ENCODE assay signal across 10 cellular contexts in the genomic region with DNA sequence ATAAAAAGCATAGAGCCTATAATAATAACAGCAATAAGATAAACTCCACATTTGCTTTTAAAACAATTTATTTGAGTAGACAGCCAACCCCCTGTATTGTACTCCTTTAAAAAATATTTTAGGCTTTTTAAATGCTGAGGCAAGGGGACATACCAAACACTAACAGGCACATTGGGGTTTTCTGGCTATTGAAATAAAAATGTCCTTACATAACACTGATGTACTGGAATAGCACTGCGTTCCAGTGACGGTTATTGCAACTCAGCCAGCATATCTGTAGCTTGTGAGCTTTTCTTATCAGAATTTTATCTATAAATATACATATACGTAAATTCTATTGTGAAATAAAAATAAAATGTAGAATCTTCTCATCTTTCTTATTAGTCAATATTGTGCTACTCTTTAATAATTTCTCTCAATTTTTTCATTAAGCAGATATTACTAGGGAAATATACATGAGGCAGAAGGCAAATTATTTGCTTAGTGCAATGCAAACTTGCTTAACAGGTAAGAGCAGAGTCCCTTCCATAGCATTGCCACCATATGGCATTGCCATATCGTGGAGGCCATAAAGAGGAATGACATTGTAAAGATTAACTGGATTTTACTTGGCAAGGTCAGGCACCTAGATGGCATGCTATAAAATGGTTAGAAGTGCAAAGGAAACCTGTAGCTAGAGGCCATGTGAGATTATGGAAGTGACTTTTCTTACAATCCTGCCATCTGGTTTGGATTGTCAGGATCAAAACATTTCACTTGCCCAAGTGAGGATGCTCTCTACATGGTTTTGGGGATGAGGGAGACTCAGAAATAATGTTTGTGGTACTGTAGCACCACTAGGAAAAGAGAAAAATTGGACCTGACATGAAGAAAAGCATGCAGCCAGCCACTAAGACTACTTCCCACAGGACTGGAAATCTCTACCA.
DNase-seq lines count a peak whose midpoint lies in the region; ATAC-seq and TF ChIP-seq lines count a peak whose summit lies in the region.
"Had no signal": no experiment of that assay in that cellular context is flagged by ENCODE, and none has a peak within 500 bp of the region (broad histone marks: within the 10 kb centered on the region; RNA-seq: fewer than 3 reads in every experiment).

No MANE protein-coding gene starts in this region.

- H3K9me3 Mint-ChIP-seq in activated T-helper 2 cell treated with anti-CD3 and anti-CD28 coated beads, Interferon-gamma antibody, Interleukin-2, Interleukin-4, amounts not matched to agents 10 μg/mL and 5 μg/mL and 100 μg/mL, durations not matched to agents 14 hours and 24 hours and 36 hours = no peaks in the 10 kb centered on the region

- peaks cover 62% of the 10 kb centered on the region for H3K4me1 Mint-ChIP-seq in activated T-helper 2 cell treated with anti-CD3 and anti-CD28 coated beads, Interferon-gamma antibody, Interleukin-2, Interleukin-4, amounts not matched to agents 10 μg/mL and 5 μg/mL and 100 μg/mL, durations not matched to agents 14 hours and 24 hours and 36 hours (ENCODE audit: low read depth)

- no peaks in the 10 kb centered on the region for H3K9me3 ChIP-seq in body of pancreas
- no peaks in the 10 kb centered on the region for H3K9me3 ChIP-seq in tibial nerve

- peak in 1 of 2 donors; percentile 1 for TF ChIP-seq EP300 in tibial nerve (IDR thresholded peaks at IDR 0.05)

- no peak overlapping the region for H3K27ac Mint-ChIP-seq in activated T-helper 2 cell treated with anti-CD3 and anti-CD28 coated beads, Interferon-gamma antibody, Interleukin-2, Interleukin-4, amounts not matched to agents 10 μg/mL and 5 μg/mL and 100 μg/mL, durations not matched to agents 14 hours and 24 hours and 36 hours

- H3K4me1 ChIP-seq in body of pancreas = peaks cover 4% of the 10 kb centered on the region
- H3K4me1 ChIP-seq in tibial nerve = peaks cover 0 to 20% (median 2%) of the 10 kb centered on the region in 4 donors

- TF ChIP-seq POLR2A in body of pancreas (IDR thresholded peaks at IDR 0.05) (no peak), tibial nerve (IDR thresholded peaks at IDR 0.05) (no peak)

- H3K4me3 Mint-ChIP-seq in activated T-helper 2 cell treated with anti-CD3 and anti-CD28 coated beads, Interferon-gamma antibody, Interleukin-2, Interleukin-4, amounts not matched to agents 10 μg/mL and 5 μg/mL and 100 μg/mL, durations not matched to agents 14 hours and 24 hours and 36 hours (ENCODE audit: low read depth) = no peak overlapping the region

- H3K36me3 ChIP-seq in body of pancreas (replicated peaks in 1 of 2; ENCODE audit: insufficient read depth in 1 of 2, low read depth in 2 of 2) = no peaks in the 10 kb centered on the region
- H3K36me3 ChIP-seq in tibial nerve = no peaks in the 10 kb centered on the region

- H3K27ac ChIP-seq in body of pancreas = peak overlapping the region in 2 of 4 donors; percentile 41
- H3K27ac ChIP-seq in tibial nerve = peak overlapping the region in 3 of 4 donors; percentile 56 to 68 (median 62)
- H3K27ac ChIP-seq: parathyroid adenoma had no signal

- peak; percentile 95 for DNase-seq in LNCaP clone FGC (ENCODE audit: low read depth)
- DNase-seq in body of pancreas = no peak
- DNase-seq in iris pigment epithelial cell (ENCODE audit: low read depth) = peak; percentile 94
- DNase-seq in tibial nerve (ENCODE audit: low spot score in 2 of 2) = no peak
- DNase-seq in activated T-helper 2 cell treated with anti-CD3 and anti-CD28 coated beads, Interferon-gamma antibody, Interleukin-2, Interleukin-4, amounts not matched to agents 10 μg/mL and 5 μg/mL and 100 μg/mL, durations not matched to agents 14 hours and 24 hours and 36 hours (ENCODE audit: low spot score) = no peak
- DNase-seq in AML-193 (lab: John Stamatoyannopoulos, UW) = no peak
- DNase-seq: activated CD4-positive, alpha-beta T cell treated with anti-CD3 and anti-CD28 coated beads, Interleukin-2, amount 50 U/mL, for 4 hours; NCI-H2029 treated with DMSO at 0.1 percent for 48 hours had no signal

- ATAC-seq in body of pancreas (peak; percentile 7), GM19351 (IDR thresholded peaks at IDR 0.05; ENCODE audit: unreplicated experiment) (no peak)

- H3K27me3 ChIP-seq in body of pancreas (no peaks in the 10 kb centered on the region), tibial nerve (no peaks in the 10 kb centered on the region)

- intact Hi-C loops in body of pancreas (cut with DNase I) = no loop called here
- intact Hi-C loops in activated T-helper 2 cell treated with anti-CD3 and anti-CD28 coated beads, Interferon-gamma antibody, Interleukin-2, Interleukin-4, amounts not matched to agents 10 μg/mL and 5 μg/mL and 100 μg/mL, durations not matched to agents 14 hours and 24 hours and 36 hours (cut with micrococcal nuclease) = loop anchor here (2.0 to 5.0 kb wide), 4 partner anchors 63 to 747 kb away; no protein-coding TSS in a partner anchor

- peaks cover 37% of the 10 kb centered on the region for H3K27me3 Mint-ChIP-seq in activated T-helper 2 cell treated with anti-CD3 and anti-CD28 coated beads, Interferon-gamma antibody, Interleukin-2, Interleukin-4, amounts not matched to agents 10 μg/mL and 5 μg/mL and 100 μg/mL, durations not matched to agents 14 hours and 24 hours and 36 hours (ENCODE audit: low read depth)

- H3K36me3 Mint-ChIP-seq in activated T-helper 2 cell treated with anti-CD3 and anti-CD28 coated beads, Interferon-gamma antibody, Interleukin-2, Interleukin-4, amounts not matched to agents 10 μg/mL and 5 μg/mL and 100 μg/mL, durations not matched to agents 14 hours and 24 hours and 36 hours (ENCODE audit: low read depth) = no peaks in the 10 kb centered on the region

- H3K4me3 ChIP-seq in LNCaP clone FGC (ENCODE audit: low read depth, low read length) = no peak overlapping the region
- H3K4me3 ChIP-seq in body of pancreas = no peak overlapping the region
- no peak overlapping the region for H3K4me3 ChIP-seq in tibial nerve

- WGBS in body of pancreas, 2 donors = 32 to 43% methylated on average over 4 of the region's 4 CpGs
- 53 to 56% methylated on average over 4 of the region's 4 CpGs for WGBS in tibial nerve, 2 donors

- no peak for TF ChIP-seq CTCF in LNCaP clone FGC (IDR thresholded peaks at IDR 0.05; ENCODE audit: control insufficient read depth, extremely low read depth, insufficient read depth)
- no peak for TF ChIP-seq CTCF in body of pancreas (IDR thresholded peaks at IDR 0.05)
- TF ChIP-seq CTCF in tibial nerve (IDR thresholded peaks at IDR 0.05) = no peak

Comparison
In these comparisons a context has a peak if more than half of its experiments do, and no peak if none do; other contexts are left out.
1. DNase-seq: peak in LNCaP clone FGC (single experiment) and iris pigment epithelial cell (single experiment); none in body of pancreas (0 of 4), tibial nerve (0 of 2), activated T-helper 2 cell treated with anti-CD3 and anti-CD28 coated beads, Interferon-gamma antibody, Interleukin-2, Interleukin-4, amounts not matched to agents 10 μg/mL and 5 μg/mL and 100 μg/mL, durations not matched to agents 14 hours and 24 hours and 36 hours (single experiment) and AML-193 (0 of 2).